Comparison of ENCODE assay signal across 32 cellular contexts in genomic region chr9:1386420-1386819, GRCh38.
"Had no signal": no experiment of that assay in that cellular context is flagged by ENCODE, and none has a peak within 500 bp of the region (broad histone marks: within the 10 kb centered on the region; RNA-seq: fewer than 3 reads in every experiment).

No MANE protein-coding gene starts in this region.

- ATAC-seq: activated CD4-positive, CD25-positive, alpha-beta regulatory T cell treated with anti-CD3 and anti-CD28 coated beads, Interleukin-2, amount 50 U/mL, for 24 hours; activated CD8-positive, alpha-beta T cell treated with anti-CD3 and anti-CD28 coated beads for 36 hours; activated naive CD8-positive, alpha-beta T cell treated with anti-CD3 and anti-CD28 coated beads, Interleukin-2, amount 50 U/mL, for 24 hours; activated T-cell treated with anti-CD3 and anti-CD28 coated beads, Interleukin-2, amount 50 U/mL, for 4 hours; activated T-helper 17 cell treated with anti-CD3 and anti-CD28 coated beads, Interleukin-2, amount 50 U/mL, for 72 hours; body of pancreas; effector memory CD8-positive, alpha-beta T cell; foreskin keratinocyte; gastrocnemius medialis; heart left ventricle; T-helper 17 cell had no signal

- H3K4me3 ChIP-seq: adrenal gland, body of pancreas, esophagus muscularis mucosa, gastrocnemius medialis, heart left ventricle had no signal

- H3K36me3 ChIP-seq: adrenal gland, esophagus muscularis mucosa, gastrocnemius medialis, heart left ventricle had no signal

- H3K9me3 ChIP-seq: adrenal gland, body of pancreas, esophagus muscularis mucosa, gastrocnemius medialis, heart left ventricle had no signal

- H3K27me3 ChIP-seq: adrenal gland, body of pancreas, esophagus muscularis mucosa, foreskin keratinocyte, gastrocnemius medialis, heart left ventricle had no signal

- H3K4me1 ChIP-seq: adrenal gland, body of pancreas, esophagus muscularis mucosa, foreskin keratinocyte, heart left ventricle had no signal

- H3K27ac ChIP-seq: adrenal gland, body of pancreas, esophagus muscularis mucosa, foreskin keratinocyte, gastrocnemius medialis, heart left ventricle had no signal

- DNase-seq: activated B cell treated with CpG ODN at 0.5 μM for 24 hours; activated CD4-positive, alpha-beta T cell treated with anti-CD3 and anti-CD28 coated beads for 48 hours; activated CD4-positive, alpha-beta T cell treated with anti-CD3 and anti-CD28 coated beads, Interleukin-2, amount 50 U/mL, for 1 hour; activated CD4-positive, alpha-beta T cell treated with anti-CD3 and anti-CD28 coated beads, Interleukin-2, amount 50 U/mL, for 48 hours; activated CD8-positive, alpha-beta memory T cell treated with anti-CD3 and anti-CD28 coated beads for 24 hours; activated CD8-positive, alpha-beta T cell treated with anti-CD3 and anti-CD28 coated beads for 36 hours; activated effector memory CD4-positive, alpha-beta T cell treated with Interleukin-2 at 50 U/mL for 16 hours; activated gamma-delta T cell treated with Interleukin-2 at 50 U/mL for 16 hours; activated naive CD4-positive, alpha-beta T cell treated with anti-CD3 and anti-CD28 coated beads for 36 hours; activated naive CD8-positive, alpha-beta T cell treated with anti-CD3 and anti-CD28 coated beads for 36 hours; activated naive CD8-positive, alpha-beta T cell treated with anti-CD3 and anti-CD28 coated beads, Interleukin-2, amount 50 U/mL, for 24 hours; activated T-cell treated with anti-CD3 and anti-CD28 coated beads, Interleukin-2, amount 50 U/mL, for 4 hours; adrenal gland; amygdala; aorta; body of pancreas; caudate nucleus; cortex of kidney; dermis blood vessel endothelial cell; effector CD4-positive, alpha-beta T cell; effector memory CD8-positive, alpha-beta T cell; erythroblast; foreskin keratinocyte; gastrocnemius medialis; glutamatergic neuron; heart left ventricle; T-helper 1 cell; T-helper 17 cell; T1000 had no signal
